8 cellular contexts compared by ENCODE assay signal in genomic region chr7:76281006-76281705, GRCh38. TPM values are rescaled to one million over a fixed set of nuclear protein-coding genes. Genes with fewer than 3 reads are reported as not detected.
DNase-seq lines count a peak whose midpoint lies in the region; ATAC-seq and TF ChIP-seq lines count a peak whose summit lies in the region.

No MANE protein-coding gene starts in this region.

- H3K9me3 ChIP-seq in prostate gland, result no peaks in the 10 kb centered on the region

- DNase-seq in GM20000 (ENCODE audit: low spot score) (peak; percentile 56), fibroblast of villous mesenchyme (ENCODE audit: low read depth) (no peak), prostate gland (ENCODE audit: low spot score) (no peak), substantia nigra (lab: John Stamatoyannopoulos, UW) (no peak), NCI-H446 treated with DMSO at 0.1 percent for 48 hours (lab: John Stamatoyannopoulos, UW) (no peak), HCEC 1CT (no peak)

- H3K4me3 ChIP-seq in fibroblast of villous mesenchyme (ENCODE audit: low read depth, low read length) (peak overlapping the region; percentile 53), prostate gland (peak overlapping the region; percentile 12 to 53)

- no peaks in the 10 kb centered on the region for H3K27me3 ChIP-seq in prostate gland (replicated peaks; ENCODE audit: insufficient read depth)

- TF ChIP-seq CTCF in GM20000 (IDR thresholded peaks at IDR 0.05; ENCODE audit: extremely low read depth, missing control alignments) (no peak), VCaP (conservative IDR thresholded peaks at IDR 0.05) (no peak), fibroblast of villous mesenchyme (IDR thresholded peaks at IDR 0.05; ENCODE audit: insufficient read depth, low read depth, low read length) (no peak), prostate gland (IDR thresholded peaks at IDR 0.05) (no peak)

- intact Hi-C loops in prostate gland (cut with DNase I), result no loop called here

- peak overlapping the region; percentile 2; the same call in 1 of the 2 replicates for H3K27ac ChIP-seq in VCaP
- no peak overlapping the region for H3K27ac ChIP-seq in prostate gland
- H3K27ac ChIP-seq in substantia nigra (ENCODE audit: low read depth, low read length, poor library complexity, severe bottlenecking), result no peak overlapping the region

- no peak for TF ChIP-seq POLR2A in prostate gland (IDR thresholded peaks at IDR 0.05)

- no peaks in the 10 kb centered on the region for H3K36me3 ChIP-seq in prostate gland

- 5% methylated on average over 57 of the region's 63 CpGs for WGBS in prostate gland

- H3K4me1 ChIP-seq in prostate gland (replicated peaks), result no peaks in the 10 kb centered on the region

- ATAC-seq in GM19035 (IDR thresholded peaks at IDR 0.05; ENCODE audit: unreplicated experiment), result no peak

RNA-seq across cellular contexts. Expression of gene HSPB1, which starts 21.3 kb away (rescaled TPM):
- total RNA-seq in fibroblast of villous mesenchyme (77.7 and 130 TPM in 2 replicates), prostate gland (100 to 1,000 TPM; 781 to 833 TPM)
